20 cellular contexts compared by ENCODE assay signal in the genomic region with DNA sequence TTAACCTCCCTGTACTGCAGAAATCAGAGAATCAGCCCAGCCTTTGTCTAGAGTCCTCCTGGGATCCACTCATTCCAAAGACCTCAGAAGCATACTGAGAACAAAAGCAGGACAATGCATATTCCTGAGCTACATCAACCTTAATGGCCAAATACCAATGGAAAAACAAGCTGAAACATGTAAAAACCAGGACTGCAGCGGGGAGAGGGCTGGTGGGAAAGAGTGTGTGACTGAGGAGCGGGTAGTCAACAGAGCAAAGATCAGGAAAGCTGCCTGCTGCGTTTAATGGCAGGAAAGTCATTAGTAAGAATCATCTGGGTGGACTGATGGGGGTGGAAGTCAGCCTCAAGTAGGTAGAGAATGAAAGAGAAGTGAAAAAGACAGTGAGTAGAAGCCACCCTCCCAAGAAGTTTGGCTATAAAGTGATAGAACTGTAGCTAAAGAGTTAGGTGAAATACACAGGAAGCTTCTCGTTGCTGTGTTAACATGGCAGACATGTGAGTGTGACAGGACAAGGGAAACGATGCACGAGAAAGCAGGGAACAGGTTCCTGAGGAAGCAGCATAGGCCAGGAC.
DNase-seq lines count a peak whose midpoint lies in the region; ATAC-seq and TF ChIP-seq lines count a peak whose summit lies in the region.
"Had no signal": no experiment of that assay in that cellular context is flagged by ENCODE, and none has a peak within 500 bp of the region (broad histone marks: within the 10 kb centered on the region; RNA-seq: fewer than 3 reads in every experiment).

No MANE protein-coding gene starts in this region.

- no peaks in the 10 kb centered on the region for H3K27me3 Mint-ChIP-seq in Caco-2 (ENCODE audit: insufficient read depth, unreplicated experiment)
- H3K27me3 Mint-ChIP-seq in activated T-helper 17 cell treated with anti-CD3 and anti-CD28 coated beads, Interleukin-2, amount 50 U/mL, for 72 hours, result no peaks in the 10 kb centered on the region
- H3K27me3 Mint-ChIP-seq in nephron (ENCODE audit: low read depth), result no peaks in the 10 kb centered on the region
- H3K27me3 Mint-ChIP-seq: activated CD4-positive, alpha-beta T cell treated with anti-CD3 and anti-CD28 coated beads for 36 hours had no signal

- POLR2A ChIA-PET in Caco-2 (lab: Charles Lee), result no interaction called here

- H3K9me3 Mint-ChIP-seq in Caco-2 (ENCODE audit: unreplicated experiment) (no peaks in the 10 kb centered on the region), nephron (no peaks in the 10 kb centered on the region)
- no peaks in the 10 kb centered on the region for H3K9me3 Mint-ChIP-seq in activated T-helper 17 cell treated with anti-CD3 and anti-CD28 coated beads, Interleukin-2, amount 50 U/mL, for 72 hours
- H3K9me3 Mint-ChIP-seq: T-helper 1 cell treated with Interleukin-12 subunit alpha and Interleukin-12 subunit beta and Interleukin-4 antibody, amounts not matched to agents 30 μg/mL and 1 μg/mL, for 36 hours had no signal

- BruUV-seq in Caco-2 (replicated peaks; lab: Mats Ljungman, UMichigan), result no TSS peak

- H3K4me3 Mint-ChIP-seq in Caco-2 (ENCODE audit: unreplicated experiment), result peak overlapping the region; percentile 13
- no peak overlapping the region for H3K4me3 Mint-ChIP-seq in activated T-helper 17 cell treated with anti-CD3 and anti-CD28 coated beads, Interleukin-2, amount 50 U/mL, for 72 hours
- no peak overlapping the region for H3K4me3 Mint-ChIP-seq in nephron
- H3K4me3 Mint-ChIP-seq: activated CD4-positive, alpha-beta T cell treated with anti-CD3 and anti-CD28 coated beads for 36 hours; activated CD8-positive, alpha-beta T cell treated with anti-CD3 and anti-CD28 coated beads, Interleukin-2, amount 10 ng/mL, durations not matched to agents 7 days and 5 days; T-helper 1 cell treated with Interleukin-12 subunit alpha and Interleukin-12 subunit beta and Interleukin-4 antibody, amounts not matched to agents 30 μg/mL and 1 μg/mL, for 36 hours had no signal

- TF ChIP-seq CTCF in Caco-2 (IDR thresholded peaks at IDR 0.05; ENCODE audit: insufficient read depth in 1 of 2, low read depth in 1 of 2, low read length in 1 of 2, severe bottlenecking in 1 of 2, unreplicated experiment in 1 of 2) (no peak), nephron (IDR thresholded peaks at IDR 0.05; ENCODE audit: unreplicated experiment in 3 of 3) (no peak)

- ATAC-seq in activated T-helper 17 cell treated with anti-CD3 and anti-CD28 coated beads, Interleukin-2, amount 50 U/mL, for 72 hours (replicated peaks), result no peak
- ATAC-seq in HG02870 (IDR thresholded peaks at IDR 0.05; ENCODE audit: unreplicated experiment), result no peak
- ATAC-seq: activated CD4-positive, alpha-beta T cell treated with anti-CD3 and anti-CD28 coated beads for 36 hours; activated CD8-positive, alpha-beta T cell treated with anti-CD3 and anti-CD28 coated beads, Interleukin-2, amount 10 ng/mL, durations not matched to agents 7 days and 5 days had no signal

- peaks cover 16% of the 10 kb centered on the region for H3K4me1 ChIP-seq in Caco-2
- H3K4me1 ChIP-seq: uterus had no signal

- no peak overlapping the region for H3K4me3 ChIP-seq in Caco-2 (ENCODE audit: low read depth, low read length)
- H3K4me3 ChIP-seq: lung, uterus had no signal

- intact Hi-C loops in Caco-2 (cut with micrococcal nuclease; ENCODE audit: unreplicated experiment), result loop anchor here (1.0 kb wide), 2 partner anchors 16 to 25 kb away; no protein-coding TSS in a partner anchor

- no peaks in the 10 kb centered on the region for H3K36me3 Mint-ChIP-seq in Caco-2 (ENCODE audit: insufficient read depth, unreplicated experiment)
- peaks cover 74% of the 10 kb centered on the region for H3K36me3 Mint-ChIP-seq in activated T-helper 17 cell treated with anti-CD3 and anti-CD28 coated beads, Interleukin-2, amount 50 U/mL, for 72 hours (ENCODE audit: low read depth)
- no peaks in the 10 kb centered on the region for H3K36me3 Mint-ChIP-seq in nephron (ENCODE audit: low read depth)

- H3K4me1 Mint-ChIP-seq in Caco-2 (ENCODE audit: low read depth, unreplicated experiment) (peaks cover 22% of the 10 kb centered on the region), nephron (peaks cover 31% of the 10 kb centered on the region)
- no peaks in the 10 kb centered on the region for H3K4me1 Mint-ChIP-seq in activated T-helper 17 cell treated with anti-CD3 and anti-CD28 coated beads, Interleukin-2, amount 50 U/mL, for 72 hours
- H3K4me1 Mint-ChIP-seq: activated CD4-positive, alpha-beta T cell treated with anti-CD3 and anti-CD28 coated beads for 36 hours had no signal

- peak; percentile 62 for DNase-seq in NCI-H146 (lab: John Stamatoyannopoulos, UW)
- DNase-seq in NCI-H146 treated with DMSO at 0.1 percent for 48 hours (lab: John Stamatoyannopoulos, UW; ENCODE audit: unreplicated experiment), result no peak
- no peak for DNase-seq in Caco-2
- no peak for DNase-seq in AG20443 (ENCODE audit: low spot score)
- no peak for DNase-seq in HT-29 (ENCODE audit: low spot score)
- DNase-seq: activated CD4-positive, alpha-beta T cell treated with anti-CD3 and anti-CD28 coated beads for 36 hours; activated CD8-positive, alpha-beta T cell treated with anti-CD3 and anti-CD28 coated beads, Interleukin-2, amount 10 ng/mL, durations not matched to agents 7 days and 5 days; activated gamma-delta T cell; DMS53; kidney; NCI-H1092; NCI-H187 treated with DMSO at 0.1 percent for 48 hours; NCI-H345; stimulated activated naive CD4-positive, alpha-beta T cell treated with Interleukin-2 at 50 U/mL for 16 hours; uterus had no signal

- CTCF ChIA-PET in Caco-2 (lab: Charles Lee), result no interaction called here

- no peaks in the 10 kb centered on the region for H3K27me3 ChIP-seq in Caco-2 (replicated peaks; ENCODE audit: control insufficient read depth, insufficient read depth, low read length)
- H3K27me3 ChIP-seq: uterus had no signal

- H3K36me3 ChIP-seq in Caco-2 (ENCODE audit: control insufficient read depth, insufficient read depth, low read length), result no peaks in the 10 kb centered on the region
- H3K36me3 ChIP-seq: uterus had no signal

- H3K9me3 ChIP-seq in Caco-2, result no peaks in the 10 kb centered on the region
- H3K9me3 ChIP-seq: uterus had no signal

- H3K27ac Mint-ChIP-seq in Caco-2 (ENCODE audit: unreplicated experiment), result peak overlapping the region; percentile 14
- H3K27ac Mint-ChIP-seq in activated T-helper 17 cell treated with anti-CD3 and anti-CD28 coated beads, Interleukin-2, amount 50 U/mL, for 72 hours, result peak overlapping the region; percentile 10
- peak overlapping the region in 2 of 3 experiments; percentile 12 to 73 for H3K27ac Mint-ChIP-seq in nephron
- H3K27ac Mint-ChIP-seq: activated CD4-positive, alpha-beta T cell treated with anti-CD3 and anti-CD28 coated beads for 36 hours; activated CD8-positive, alpha-beta T cell treated with anti-CD3 and anti-CD28 coated beads, Interleukin-2, amount 10 ng/mL, durations not matched to agents 7 days and 5 days; T-helper 1 cell treated with Interleukin-12 subunit alpha and Interleukin-12 subunit beta and Interleukin-4 antibody, amounts not matched to agents 30 μg/mL and 1 μg/mL, for 36 hours had no signal
